Comparison of ENCODE assay signal across 1 cellular context in the genomic region with DNA sequence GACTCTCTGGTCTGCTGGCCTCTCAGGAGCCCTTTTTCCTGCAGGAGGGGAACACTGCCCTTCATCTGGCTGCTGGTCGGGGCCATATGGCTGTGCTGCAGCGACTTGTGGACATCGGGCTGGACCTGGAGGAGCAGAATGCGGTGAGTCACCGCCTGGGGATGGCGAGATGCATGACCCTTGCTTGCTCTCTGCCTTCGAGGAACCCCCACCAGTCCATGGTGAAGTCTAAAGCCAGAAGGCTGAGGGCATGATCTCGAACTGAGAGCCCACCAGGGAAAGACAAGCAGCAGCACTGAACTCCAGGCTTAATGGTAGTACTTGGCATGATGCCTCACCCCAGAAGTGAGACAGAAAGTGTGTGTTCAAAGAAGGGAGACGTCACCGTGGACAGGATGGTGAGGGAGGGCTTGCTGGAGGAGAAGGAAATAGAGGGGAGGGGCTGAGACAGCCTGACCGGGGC.
A peak's percentile ranks its signal among the peaks of the same experiment; 100 is the strongest.
TF ChIP-seq lines count a peak whose summit lies in the region.

No MANE protein-coding gene starts in this region.

TF ChIP-seq in HepG2, 621 proteins besides CTCF, POLR2A, EP300 and RAD21:
- TF ChIP-seq FOSL2 (CRISPR knock-in tag; IDR thresholded peaks at IDR 0.05), result 0 out of 2 replicates have a peak, but pooled peaks have one; percentile 36
- TF ChIP-seq ASH2L (IDR thresholded peaks at IDR 0.05; ENCODE audit: insufficient read length, low read depth, low read length), result no peak
- TF ChIP-seq, protein P1, sequence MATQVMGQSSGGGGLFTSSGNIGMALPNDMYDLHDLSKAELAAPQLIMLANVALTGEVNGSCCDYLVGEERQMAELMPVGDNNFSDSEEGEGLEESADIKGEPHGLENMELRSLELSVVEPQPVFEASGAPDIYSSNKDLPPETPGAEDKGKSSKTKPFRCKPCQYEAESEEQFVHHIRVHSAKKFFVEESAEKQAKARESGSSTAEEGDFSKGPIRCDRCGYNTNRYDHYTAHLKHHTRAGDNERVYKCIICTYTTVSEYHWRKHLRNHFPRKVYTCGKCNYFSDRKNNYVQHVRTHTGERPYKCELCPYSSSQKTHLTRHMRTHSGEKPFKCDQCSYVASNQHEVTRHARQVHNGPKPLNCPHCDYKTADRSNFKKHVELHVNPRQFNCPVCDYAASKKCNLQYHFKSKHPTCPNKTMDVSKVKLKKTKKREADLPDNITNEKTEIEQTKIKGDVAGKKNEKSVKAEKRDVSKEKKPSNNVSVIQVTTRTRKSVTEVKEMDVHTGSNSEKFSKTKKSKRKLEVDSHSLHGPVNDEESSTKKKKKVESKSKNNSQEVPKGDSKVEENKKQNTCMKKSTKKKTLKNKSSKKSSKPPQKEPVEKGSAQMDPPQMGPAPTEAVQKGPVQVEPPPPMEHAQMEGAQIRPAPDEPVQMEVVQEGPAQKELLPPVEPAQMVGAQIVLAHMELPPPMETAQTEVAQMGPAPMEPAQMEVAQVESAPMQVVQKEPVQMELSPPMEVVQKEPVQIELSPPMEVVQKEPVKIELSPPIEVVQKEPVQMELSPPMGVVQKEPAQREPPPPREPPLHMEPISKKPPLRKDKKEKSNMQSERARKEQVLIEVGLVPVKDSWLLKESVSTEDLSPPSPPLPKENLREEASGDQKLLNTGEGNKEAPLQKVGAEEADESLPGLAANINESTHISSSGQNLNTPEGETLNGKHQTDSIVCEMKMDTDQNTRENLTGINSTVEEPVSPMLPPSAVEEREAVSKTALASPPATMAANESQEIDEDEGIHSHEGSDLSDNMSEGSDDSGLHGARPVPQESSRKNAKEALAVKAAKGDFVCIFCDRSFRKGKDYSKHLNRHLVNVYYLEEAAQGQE (IDR thresholded peaks at IDR 0.05; ENCODE audit: borderline replicate concordance in 1 of 2, low read depth in 1 of 2, low read length in 2 of 2), result no peak
- TF ChIP-seq BCL6 (CRISPR knock-in tag; IDR thresholded peaks at IDR 0.05), result peak; percentile 39; the same call in 1 of the 2 replicates
- TF ChIP-seq DPF2 (CRISPR knock-in tag; IDR thresholded peaks at IDR 0.05; ENCODE audit: borderline replicate concordance, low read depth), result no peak
- 0 out of 2 replicates have a peak, but pooled peaks have one; percentile 26 for TF ChIP-seq RARA (CRISPR knock-in tag; IDR thresholded peaks at IDR 0.05)
